ENCODE assay signal across 22 cellular contexts in genomic region chr11:64021742-64022067, GRCh38. TPM values are rescaled to one million over a fixed set of nuclear protein-coding genes. Genes with fewer than 3 reads are reported as not detected.
DNase-seq lines count a peak whose midpoint lies in the region; ATAC-seq and TF ChIP-seq lines count a peak whose summit lies in the region.
"Had no signal": no experiment of that assay in that cellular context is flagged by ENCODE, and none has a peak within 500 bp of the region (broad histone marks: within the 10 kb centered on the region; RNA-seq: fewer than 3 reads in every experiment).

No MANE protein-coding gene starts in this region.

- H3K36me3 Mint-ChIP-seq in dendritic cell treated with granulocyte-macrophage colony-stimulating factor and Interleukin-4, amounts not matched to agents 40 ng/mL and 50 ng/mL, for 4 days (ENCODE audit: low read depth): no peaks in the 10 kb centered on the region
- H3K36me3 Mint-ChIP-seq: immature natural killer cell; stimulated activated memory B cell treated with anti-CD40 and anti-IgM and Interleukin-4, amounts not matched to agents 10 μg/mL and 1 μg/mL and 100 μg/mL, for 72 hours had no signal

- H4K20me1 ChIP-seq in neural cell (ENCODE audit: insufficient read depth): no peaks in the 10 kb centered on the region

- ATAC-seq in HG03460 (IDR thresholded peaks at IDR 0.05; ENCODE audit: unreplicated experiment): no peak
- no peak for ATAC-seq in GM18867 (IDR thresholded peaks at IDR 0.05; ENCODE audit: unreplicated experiment)
- ATAC-seq: esophagus mucosa; sciatic nerve; stimulated activated memory B cell treated with anti-CD40 and anti-IgM and Interleukin-4, amounts not matched to agents 10 μg/mL and 1 μg/mL and 100 μg/mL, for 72 hours; T-helper 17 cell had no signal

- H3K36me3 ChIP-seq in HUES6 (ENCODE audit: control insufficient read depth, insufficient read depth, low read length) (no peaks in the 10 kb centered on the region), neural cell (ENCODE audit: insufficient read depth, low read length) (no peaks in the 10 kb centered on the region)
- H3K36me3 ChIP-seq: ovary had no signal

- H3K27me3 ChIP-seq in HUES6 (ENCODE audit: control insufficient read depth, insufficient read depth, low read length) (peaks cover 26% of the 10 kb centered on the region), neural cell (ENCODE audit: insufficient read depth, low read depth, low read length) (no peaks in the 10 kb centered on the region)
- H3K27me3 ChIP-seq: ovary had no signal

- H3K27ac ChIP-seq in HUES6 (ENCODE audit: low read depth, low read length): 0 out of 2 replicates have a peak overlapping the region, but pooled peaks have one; percentile 37
- no peak overlapping the region for H3K27ac ChIP-seq in neural cell (ENCODE audit: low read length)
- H3K27ac ChIP-seq: ovary, VCaP had no signal

- H3K4me2 ChIP-seq in neural cell (ENCODE audit: low read length): no peak overlapping the region

- peak overlapping the region; percentile 62 for H3K27ac Mint-ChIP-seq in dendritic cell treated with granulocyte-macrophage colony-stimulating factor and Interleukin-4, amounts not matched to agents 40 ng/mL and 50 ng/mL, for 4 days
- H3K27ac Mint-ChIP-seq: immature natural killer cell; stimulated activated memory B cell treated with anti-CD40 and anti-IgM and Interleukin-4, amounts not matched to agents 10 μg/mL and 1 μg/mL and 100 μg/mL, for 72 hours; T-helper 17 cell had no signal

- in situ Hi-C loops in G401 (cut with HindIII; ENCODE audit: low sequenced_read_pairs): loop anchor here (5.0 kb wide), 1 partner anchor 96 kb away; no protein-coding TSS in a partner anchor

- TF ChIP-seq CTCF in neural cell (IDR thresholded peaks at IDR 0.05; ENCODE audit: poor library complexity, severe bottlenecking): no peak

- DNase-seq in G401 (ENCODE audit: low spot score) (peak; percentile 63), NCI-H526 (lab: John Stamatoyannopoulos, UW) (no peak)
- DNase-seq: activated CD4-positive, alpha-beta T cell treated with anti-CD3 and anti-CD28 coated beads, Interleukin-2, amount 50 U/mL, for 48 hours; amniotic stem cell; central memory CD4-positive, alpha-beta T cell; COR-L47; immature natural killer cell; NCI-H1105; NCI-H345; ovary; T-helper 17 cell had no signal

- H3K27me3 Mint-ChIP-seq in dendritic cell treated with granulocyte-macrophage colony-stimulating factor and Interleukin-4, amounts not matched to agents 40 ng/mL and 50 ng/mL, for 4 days: peaks cover 12% of the 10 kb centered on the region

- no peaks in the 10 kb centered on the region for H3K9me3 Mint-ChIP-seq in dendritic cell treated with granulocyte-macrophage colony-stimulating factor and Interleukin-4, amounts not matched to agents 40 ng/mL and 50 ng/mL, for 4 days
- H3K9me3 Mint-ChIP-seq: immature natural killer cell; stimulated activated memory B cell treated with anti-CD40 and anti-IgM and Interleukin-4, amounts not matched to agents 10 μg/mL and 1 μg/mL and 100 μg/mL, for 72 hours had no signal

- TF ChIP-seq RAD21 in neural cell (conservative IDR thresholded peaks at IDR 0.05): no peak

- no peaks in the 10 kb centered on the region for H3K79me2 ChIP-seq in neural cell (replicated peaks; ENCODE audit: insufficient read depth, low read length)

- peaks cover 51% of the 10 kb centered on the region for H3K4me1 ChIP-seq in HUES6 (ENCODE audit: control insufficient read depth, insufficient read depth, low read length)

- H3K4me3 ChIP-seq in HUES6 (ENCODE audit: low read depth, low read length): no peak overlapping the region
- H3K4me3 ChIP-seq in neural cell (ENCODE audit: low read length): no peak overlapping the region
- H3K4me3 ChIP-seq: lung, ovary had no signal

- H3K9me3 ChIP-seq in HUES6 (ENCODE audit: control insufficient read depth, insufficient read depth, low read depth, low read length) (no peaks in the 10 kb centered on the region), neural cell (ENCODE audit: low read length) (no peaks in the 10 kb centered on the region)
- H3K9me3 ChIP-seq: ovary had no signal

- H3K9ac ChIP-seq in HUES6 (ENCODE audit: low read length) (no peak overlapping the region), neural cell (ENCODE audit: low read length) (peak overlapping the region; percentile 9)

- peaks cover 11% of the 10 kb centered on the region for H3K4me1 Mint-ChIP-seq in dendritic cell treated with granulocyte-macrophage colony-stimulating factor and Interleukin-4, amounts not matched to agents 40 ng/mL and 50 ng/mL, for 4 days (ENCODE audit: low read depth)
- H3K4me1 Mint-ChIP-seq: immature natural killer cell; stimulated activated memory B cell treated with anti-CD40 and anti-IgM and Interleukin-4, amounts not matched to agents 10 μg/mL and 1 μg/mL and 100 μg/mL, for 72 hours; T-helper 17 cell had no signal

- no peaks in the 10 kb centered on the region for H3K9me2 ChIP-seq in neural cell (ENCODE audit: insufficient read depth, low read length)

- no peaks in the 10 kb centered on the region for H3F3A ChIP-seq in neural cell (ENCODE audit: insufficient read depth, low read length, poor library complexity, severe bottlenecking)

- no peak overlapping the region for H2AFZ ChIP-seq in neural cell (ENCODE audit: low read depth, low read length)

- H3K4me3 Mint-ChIP-seq in dendritic cell treated with granulocyte-macrophage colony-stimulating factor and Interleukin-4, amounts not matched to agents 40 ng/mL and 50 ng/mL, for 4 days: no peak overlapping the region
- H3K4me3 Mint-ChIP-seq: immature natural killer cell; stimulated activated memory B cell treated with anti-CD40 and anti-IgM and Interleukin-4, amounts not matched to agents 10 μg/mL and 1 μg/mL and 100 μg/mL, for 72 hours; T-helper 17 cell had no signal

- no peak for TF ChIP-seq EP300 in neural cell (conservative IDR thresholded peaks at IDR 0.05; ENCODE audit: poor library complexity, severe bottlenecking)

- intact Hi-C loops in dendritic cell treated with granulocyte-macrophage colony-stimulating factor and Interleukin-4, amounts not matched to agents 40 ng/mL and 50 ng/mL, for 4 days (cut with micrococcal nuclease): no loop called here

TF ChIP-seq in neural cell, 6 proteins besides CTCF, POLR2A, EP300 and RAD21:
- no peak for TF ChIP-seq POLR2AphosphoS5 (IDR thresholded peaks at IDR 0.05)
- TF ChIP-seq SMC3 (conservative IDR thresholded peaks at IDR 0.05; ENCODE audit: poor library complexity): no peak
- TF ChIP-seq MXI1 (conservative IDR thresholded peaks at IDR 0.05; ENCODE audit: poor library complexity, severe bottlenecking): no peak
- no peak for TF ChIP-seq TAF1 (IDR thresholded peaks at IDR 0.05; ENCODE audit: low read depth)
- TF ChIP-seq REST (IDR thresholded peaks at IDR 0.05; ENCODE audit: borderline replicate concordance): no peak
TF ChIP-seq in neural cell: peak in this region for 0.

RNA-seq across cellular contexts. Expression of gene FLRT1, which starts 14.0 kb away (rescaled TPM):
- not detected in 2 replicates for total RNA-seq in G401 (2014; rRNA removed; shearing (Covaris generic))
- 2.6 and 3.5 TPM in 2 replicates for polyA plus RNA-seq in neural cell
- 11.9 and 12.4 TPM in 2 replicates for polyA minus RNA-seq in neural cell
- total RNA-seq: esophagus mucosa, glomerular endothelial cell, T-helper 17 cell had no signal
- polyA plus RNA-seq: immature natural killer cell had no signal

RNA-seq across cellular contexts. Expression of gene OTUB1, which starts 35.5 kb away (rescaled TPM):
- total RNA-seq in G401 (2014; rRNA removed; shearing (Covaris generic)): 123 and 143 TPM in 2 replicates
- 103 and 131 TPM in 2 replicates for polyA plus RNA-seq in neural cell
- polyA minus RNA-seq in neural cell: 41.9 and 49.7 TPM in 2 replicates

RNA-seq across cellular contexts. Expression of gene COX8A, which starts 47.3 kb away (rescaled TPM):
- total RNA-seq in G401 (2014; rRNA removed; shearing (Covaris generic)): 499 and 536 TPM in 2 replicates
- polyA plus RNA-seq in neural cell: 861 and 863 TPM in 2 replicates
- polyA minus RNA-seq in neural cell: 201 and 218 TPM in 2 replicates
